Comparison of ENCODE assay signal across 13 cellular contexts in the genomic region with DNA sequence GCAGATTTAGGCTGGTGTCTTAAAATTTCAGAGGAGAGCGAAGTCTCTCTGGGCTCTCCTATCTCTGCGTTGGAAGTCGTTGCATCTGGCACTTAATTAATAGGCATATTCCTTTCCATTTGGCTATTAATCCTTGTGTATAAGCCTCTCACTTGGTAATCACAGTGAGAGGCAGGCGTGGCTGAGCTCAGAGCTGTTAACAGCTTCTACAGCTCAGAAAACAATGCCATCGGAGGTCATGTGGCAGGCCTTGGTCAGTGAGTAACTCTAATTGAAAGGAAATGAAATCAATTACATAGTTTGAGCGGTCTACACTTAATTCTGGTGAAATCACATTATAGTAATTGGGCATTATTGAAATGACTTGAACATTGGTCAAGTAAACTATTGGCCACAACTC.
DNase-seq lines count a peak whose midpoint lies in the region; ATAC-seq and TF ChIP-seq lines count a peak whose summit lies in the region.
"Had no signal": no experiment of that assay in that cellular context is flagged by ENCODE, and none has a peak within 500 bp of the region (broad histone marks: within the 10 kb centered on the region; RNA-seq: fewer than 3 reads in every experiment).

No MANE protein-coding gene starts in this region.

- no peaks in the 10 kb centered on the region for H3K9me3 ChIP-seq in neural progenitor cell (ENCODE audit: low read depth)

- H3K79me2 ChIP-seq in GM23338 (replicated peaks; ENCODE audit: insufficient read depth) (no peaks in the 10 kb centered on the region), neural progenitor cell (ENCODE audit: low read depth) (no peaks in the 10 kb centered on the region)

- TF ChIP-seq CTCF in GM23338 (conservative IDR thresholded peaks at IDR 0.05; ENCODE audit: low read depth in 2 of 2) (no peak), neural progenitor cell (IDR thresholded peaks at IDR 0.05) (no peak)

- H2AFZ ChIP-seq in GM23338 (no peak overlapping the region), neural progenitor cell (replicated peaks) (no peak overlapping the region)

- no peaks in the 10 kb centered on the region for H4K20me1 ChIP-seq in GM23338 (replicated peaks; ENCODE audit: insufficient read depth)
- H4K20me1 ChIP-seq in neural progenitor cell (ENCODE audit: low read depth), result no peaks in the 10 kb centered on the region
- H4K20me1 ChIP-seq: BLaER1 treated with 17β-estradiol and CSF1 and Interleukin-3, amounts not matched to agents 10 nM and 100 nM had no signal

- no peak overlapping the region for H3K4me3 ChIP-seq in GM23338
- H3K4me3 ChIP-seq in neural progenitor cell, result no peak overlapping the region
- H3K4me3 ChIP-seq: BLaER1 treated with 17β-estradiol and CSF1 and Interleukin-3, amounts not matched to agents 10 nM and 100 nM; K562 had no signal

- H3F3A ChIP-seq in GM23338 (replicated peaks; ENCODE audit: low read depth) (no peaks in the 10 kb centered on the region), neural progenitor cell (ENCODE audit: low read depth) (no peaks in the 10 kb centered on the region)

- H3K9me3 Mint-ChIP-seq in GM23338 (peaks cover 5% of the 10 kb centered on the region), neural progenitor cell (peaks cover 4% of the 10 kb centered on the region)
- no peaks in the 10 kb centered on the region for H3K9me3 Mint-ChIP-seq in activated CD4-positive, alpha-beta memory T cell treated with anti-CD3 and anti-CD28 coated beads, Interleukin-2, amount 10 ng/mL, durations not matched to agents 7 days and 5 days
- no peaks in the 10 kb centered on the region for H3K9me3 Mint-ChIP-seq in activated naive CD8-positive, alpha-beta T cell treated with anti-CD3 and anti-CD28 coated beads, Interleukin-2, amount 50 U/mL, for 24 hours
- H3K9me3 Mint-ChIP-seq: CD8-positive, alpha-beta T cell had no signal

- 0 out of 2 replicates have a peak overlapping the region, but pooled peaks have one; percentile 64 for H3K27ac Mint-ChIP-seq in GM23338
- H3K27ac Mint-ChIP-seq in neural progenitor cell, result peak overlapping the region; percentile 52
- no peak overlapping the region for H3K27ac Mint-ChIP-seq in activated CD4-positive, alpha-beta memory T cell treated with anti-CD3 and anti-CD28 coated beads, Interleukin-2, amount 10 ng/mL, durations not matched to agents 7 days and 5 days
- no peak overlapping the region for H3K27ac Mint-ChIP-seq in activated naive CD8-positive, alpha-beta T cell treated with anti-CD3 and anti-CD28 coated beads, Interleukin-2, amount 50 U/mL, for 24 hours
- H3K27ac Mint-ChIP-seq: B cell; CD8-positive, alpha-beta T cell had no signal

- H3K27me3 Mint-ChIP-seq in GM23338 (ENCODE audit: insufficient read depth, low read depth, poor library complexity) (peaks cover 7% of the 10 kb centered on the region), neural progenitor cell (ENCODE audit: insufficient read depth, low read depth) (peaks cover 7% of the 10 kb centered on the region)
- peaks cover 10% of the 10 kb centered on the region for H3K27me3 Mint-ChIP-seq in activated CD4-positive, alpha-beta memory T cell treated with anti-CD3 and anti-CD28 coated beads, Interleukin-2, amount 10 ng/mL, durations not matched to agents 7 days and 5 days
- H3K27me3 Mint-ChIP-seq in activated naive CD8-positive, alpha-beta T cell treated with anti-CD3 and anti-CD28 coated beads, Interleukin-2, amount 50 U/mL, for 24 hours, result peaks cover 9% of the 10 kb centered on the region

- no peaks in the 10 kb centered on the region for H3K36me3 ChIP-seq in GM23338 (ENCODE audit: insufficient read depth)
- H3K36me3 ChIP-seq in neural progenitor cell, result no peaks in the 10 kb centered on the region
- H3K36me3 ChIP-seq: BLaER1 treated with 17β-estradiol and CSF1 and Interleukin-3, amounts not matched to agents 10 nM and 100 nM had no signal

- H3K9me2 ChIP-seq in GM23338 (ENCODE audit: insufficient read depth), result peaks cover 7% of the 10 kb centered on the region; the same call in 1 of the 2 replicates

- no peaks in the 10 kb centered on the region for H3K27me3 ChIP-seq in GM23338 (ENCODE audit: insufficient read depth)
- no peaks in the 10 kb centered on the region for H3K27me3 ChIP-seq in neural progenitor cell
- H3K27me3 ChIP-seq: BLaER1 treated with 17β-estradiol and CSF1 and Interleukin-3, amounts not matched to agents 10 nM and 100 nM had no signal

- no peak overlapping the region for H3K27ac ChIP-seq in GM23338 (ENCODE audit: low read depth)
- no peak overlapping the region for H3K27ac ChIP-seq in neural progenitor cell
- H3K27ac ChIP-seq: BLaER1 treated with 17β-estradiol and CSF1 and Interleukin-3, amounts not matched to agents 10 nM and 100 nM had no signal

- POLR2A ChIA-PET in activated CD4-positive, alpha-beta memory T cell treated with anti-CD3 and anti-CD28 coated beads, Interleukin-2, amount 10 ng/mL, durations not matched to agents 7 days and 5 days (lab: Charles Lee), result no interaction called here

- H3K4me1 ChIP-seq in GM23338 (ENCODE audit: insufficient read depth) (peaks cover 14% of the 10 kb centered on the region), neural progenitor cell (peaks cover 4% of the 10 kb centered on the region)
- H3K4me1 ChIP-seq: BLaER1 treated with 17β-estradiol and CSF1 and Interleukin-3, amounts not matched to agents 10 nM and 100 nM had no signal

- CTCF ChIA-PET in activated CD4-positive, alpha-beta memory T cell treated with anti-CD3 and anti-CD28 coated beads, Interleukin-2, amount 10 ng/mL, durations not matched to agents 7 days and 5 days (lab: Charles Lee), result no interaction called here

- H3K4me3 Mint-ChIP-seq in GM23338 (no peak overlapping the region), neural progenitor cell (no peak overlapping the region)
- H3K4me3 Mint-ChIP-seq in activated CD4-positive, alpha-beta memory T cell treated with anti-CD3 and anti-CD28 coated beads, Interleukin-2, amount 10 ng/mL, durations not matched to agents 7 days and 5 days, result no peak overlapping the region
- H3K4me3 Mint-ChIP-seq in activated naive CD8-positive, alpha-beta T cell treated with anti-CD3 and anti-CD28 coated beads, Interleukin-2, amount 50 U/mL, for 24 hours, result no peak overlapping the region
- H3K4me3 Mint-ChIP-seq: B cell; CD8-positive, alpha-beta T cell had no signal

- peaks cover 22% of the 10 kb centered on the region for H3K4me1 Mint-ChIP-seq in GM23338
- H3K4me1 Mint-ChIP-seq in neural progenitor cell, result peaks cover 3% of the 10 kb centered on the region
- no peaks in the 10 kb centered on the region for H3K4me1 Mint-ChIP-seq in activated CD4-positive, alpha-beta memory T cell treated with anti-CD3 and anti-CD28 coated beads, Interleukin-2, amount 10 ng/mL, durations not matched to agents 7 days and 5 days
- H3K4me1 Mint-ChIP-seq in activated naive CD8-positive, alpha-beta T cell treated with anti-CD3 and anti-CD28 coated beads, Interleukin-2, amount 50 U/mL, for 24 hours, result no peaks in the 10 kb centered on the region
- H3K4me1 Mint-ChIP-seq: B cell had no signal

- DNase-seq in GM23338 (ENCODE audit: low spot score) (no peak), NCI-H82 treated with DMSO at 0.1 percent for 48 hours (lab: John Stamatoyannopoulos, UW; ENCODE audit: unreplicated experiment) (peak; percentile 70), neural progenitor cell (ENCODE audit: low spot score) (peak; percentile 7), H4 (ENCODE audit: low spot score) (no peak)
- no peak for DNase-seq in activated CD4-positive, alpha-beta memory T cell treated with anti-CD3 and anti-CD28 coated beads, Interleukin-2, amount 10 ng/mL, durations not matched to agents 7 days and 5 days
- no peak for DNase-seq in activated naive CD8-positive, alpha-beta T cell treated with anti-CD3 and anti-CD28 coated beads, Interleukin-2, amount 50 U/mL, for 24 hours
- DNase-seq: Calu3; CD8-positive, alpha-beta T cell; HCEC 1CT; IMR-90 had no signal

- ATAC-seq in GM23338, result no peak
- ATAC-seq in activated naive CD8-positive, alpha-beta T cell treated with anti-CD3 and anti-CD28 coated beads, Interleukin-2, amount 50 U/mL, for 24 hours, result no peak
- ATAC-seq: CD8-positive, alpha-beta T cell; K562 had no signal

- H3K4me2 ChIP-seq in GM23338, result 0 out of 2 replicates have a peak overlapping the region, but pooled peaks have one; percentile 26
- H3K4me2 ChIP-seq in neural progenitor cell, result no peak overlapping the region
- H3K4me2 ChIP-seq: BLaER1 treated with 17β-estradiol and CSF1 and Interleukin-3, amounts not matched to agents 10 nM and 100 nM had no signal

- peaks cover 6% of the 10 kb centered on the region; the same call in 2 of the 3 replicates for H3K36me3 Mint-ChIP-seq in GM23338 (ENCODE audit: low read depth)
- H3K36me3 Mint-ChIP-seq in neural progenitor cell, result no peaks in the 10 kb centered on the region
- no peaks in the 10 kb centered on the region for H3K36me3 Mint-ChIP-seq in activated CD4-positive, alpha-beta memory T cell treated with anti-CD3 and anti-CD28 coated beads, Interleukin-2, amount 10 ng/mL, durations not matched to agents 7 days and 5 days (ENCODE audit: low read depth)
- H3K36me3 Mint-ChIP-seq in activated naive CD8-positive, alpha-beta T cell treated with anti-CD3 and anti-CD28 coated beads, Interleukin-2, amount 50 U/mL, for 24 hours (ENCODE audit: low read depth), result no peaks in the 10 kb centered on the region
- H3K36me3 Mint-ChIP-seq: CD8-positive, alpha-beta T cell had no signal

- no peak overlapping the region for H3K9ac ChIP-seq in neural progenitor cell
- H3K9ac ChIP-seq: BLaER1 treated with 17β-estradiol and CSF1 and Interleukin-3, amounts not matched to agents 10 nM and 100 nM had no signal

TF ChIP-seq in GM23338, 12 proteins besides CTCF, POLR2A, EP300 and RAD21 (continues in another document):
- no peak for TF ChIP-seq JUNB (IDR thresholded peaks at IDR 0.05; ENCODE audit: unreplicated experiment)

Comparison
In these comparisons a context has a peak if more than half of its experiments do, and no peak if none do; other contexts are left out.
1. DNase-seq: peak in NCI-H82 treated with DMSO at 0.1 percent for 48 hours (single experiment) and neural progenitor cell (single experiment); none in GM23338 (single experiment), activated CD4-positive, alpha-beta memory T cell treated with anti-CD3 and anti-CD28 coated beads, Interleukin-2, amount 10 ng/mL, durations not matched to agents 7 days and 5 days (single experiment), H4 (single experiment) and activated naive CD8-positive, alpha-beta T cell treated with anti-CD3 and anti-CD28 coated beads, Interleukin-2, amount 50 U/mL, for 24 hours (single experiment).
2. H3K27ac Mint-ChIP-seq: peak in GM23338 (single experiment) and neural progenitor cell (single experiment); none in activated CD4-positive, alpha-beta memory T cell treated with anti-CD3 and anti-CD28 coated beads, Interleukin-2, amount 10 ng/mL, durations not matched to agents 7 days and 5 days (single experiment) and activated naive CD8-positive, alpha-beta T cell treated with anti-CD3 and anti-CD28 coated beads, Interleukin-2, amount 50 U/mL, for 24 hours (single experiment).